ENCODE assay signal across 1 cellular context in the genomic region with DNA sequence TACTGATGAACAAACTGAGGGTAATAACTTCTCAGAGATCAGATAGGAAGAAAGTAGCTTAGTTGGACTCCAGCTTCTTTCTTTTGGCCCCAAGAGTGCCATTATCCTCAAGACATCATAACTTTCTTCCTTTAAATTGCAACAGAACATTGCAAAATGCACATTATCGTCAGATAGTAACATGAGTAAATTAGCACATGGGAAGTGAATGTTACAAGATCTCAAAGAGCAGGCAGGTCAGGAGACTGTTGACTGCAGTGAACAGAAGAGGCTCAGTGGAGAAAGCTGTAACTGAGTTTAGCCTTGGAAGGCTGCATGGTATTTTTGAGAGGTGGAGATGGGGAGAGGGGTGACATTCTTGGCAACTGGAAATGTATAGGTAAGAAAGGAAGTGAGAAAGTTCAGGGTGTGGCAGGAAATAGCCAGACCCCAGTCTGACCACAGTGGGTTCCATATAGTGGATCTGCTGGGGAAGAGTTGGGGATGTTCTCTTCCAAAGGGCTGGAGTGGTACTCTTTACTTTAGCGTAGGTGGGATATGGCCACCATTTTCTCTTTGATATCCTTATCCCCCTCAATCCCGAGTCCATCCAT.
TF ChIP-seq lines count a peak whose summit lies in the region.

No MANE protein-coding gene starts in this region.

TF ChIP-seq in GM23338, 12 proteins besides CTCF, POLR2A, EP300 and RAD21 (continued from another document):
- TF ChIP-seq, protein P1, sequence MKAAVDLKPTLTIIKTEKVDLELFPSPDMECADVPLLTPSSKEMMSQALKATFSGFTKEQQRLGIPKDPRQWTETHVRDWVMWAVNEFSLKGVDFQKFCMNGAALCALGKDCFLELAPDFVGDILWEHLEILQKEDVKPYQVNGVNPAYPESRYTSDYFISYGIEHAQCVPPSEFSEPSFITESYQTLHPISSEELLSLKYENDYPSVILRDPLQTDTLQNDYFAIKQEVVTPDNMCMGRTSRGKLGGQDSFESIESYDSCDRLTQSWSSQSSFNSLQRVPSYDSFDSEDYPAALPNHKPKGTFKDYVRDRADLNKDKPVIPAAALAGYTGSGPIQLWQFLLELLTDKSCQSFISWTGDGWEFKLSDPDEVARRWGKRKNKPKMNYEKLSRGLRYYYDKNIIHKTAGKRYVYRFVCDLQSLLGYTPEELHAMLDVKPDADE (IDR thresholded peaks at IDR 0.05) = no peak
